In genomic region chr16:80029381-80029630, GRCh38 we compare ENCODE assay signal across 22 cellular contexts.
"Had no signal": no experiment of that assay in that cellular context is flagged by ENCODE, and none has a peak within 500 bp of the region (broad histone marks: within the 10 kb centered on the region; RNA-seq: fewer than 3 reads in every experiment).

No MANE protein-coding gene starts in this region.

- H3K4me1 ChIP-seq: pancreas, right atrium auricular region, thyroid gland had no signal

- H3K36me3 ChIP-seq: esophagus muscularis mucosa, pancreas, right atrium auricular region, stomach, thyroid gland, vagina had no signal

- H3K4me3 ChIP-seq: esophagus muscularis mucosa, lung, mucosa of descending colon, pancreas, right atrium auricular region, stomach, thyroid gland, vagina had no signal

- FAIRE-seq: frontal cortex, pancreas had no signal

- H3K4me3 Mint-ChIP-seq: memory B cell; mesothelial cell of epicardium; naive B cell; stimulated activated effector memory CD8-positive, alpha-beta T cell treated with anti-CD3 and anti-CD28 coated beads, Interleukin-12 subunit alpha, Interleukin-12 subunit beta, amount 100 ng/mL, for 72 hours had no signal

- H3K27ac Mint-ChIP-seq: memory B cell; mesothelial cell of epicardium; naive B cell; stimulated activated effector memory CD8-positive, alpha-beta T cell treated with anti-CD3 and anti-CD28 coated beads, Interleukin-12 subunit alpha, Interleukin-12 subunit beta, amount 100 ng/mL, for 72 hours had no signal

- H3K27ac ChIP-seq: esophagus muscularis mucosa, pancreas, right atrium auricular region, stomach, thyroid gland, vagina had no signal

- ATAC-seq: mucosa of descending colon; pancreas; sciatic nerve; stimulated activated effector memory CD8-positive, alpha-beta T cell treated with anti-CD3 and anti-CD28 coated beads, Interleukin-12 subunit alpha, Interleukin-12 subunit beta, amount 100 ng/mL, for 72 hours had no signal

- DNase-seq: cerebellar nuclear complex; cortex of kidney; effector CD4-positive, alpha-beta T cell; mucosa of descending colon; naive B cell; occipital lobe; pancreas; stimulated activated CD4-positive, alpha-beta T cell treated with anti-CD3 and anti-CD28 coated beads, Interleukin-2, amount 100 ng/mL, for 24 hours; stimulated activated CD4-positive, alpha-beta T cell treated with anti-CD3 and anti-CD28 coated beads, Interleukin-4, amount 100 ng/mL, for 24 hours; stimulated activated naive CD4-positive, alpha-beta T cell treated with Interleukin-2 at 50 U/mL for 16 hours; stomach; thyroid gland; trophoblast cell had no signal

- H3K9me3 ChIP-seq: mucosa of descending colon, pancreas, thyroid gland, vagina had no signal

- H3K27me3 ChIP-seq: esophagus muscularis mucosa, pancreas, right atrium auricular region, stomach, thyroid gland, vagina had no signal

- H3K36me3 Mint-ChIP-seq: memory B cell; mesothelial cell of epicardium; stimulated activated effector memory CD8-positive, alpha-beta T cell treated with anti-CD3 and anti-CD28 coated beads, Interleukin-12 subunit alpha, Interleukin-12 subunit beta, amount 100 ng/mL, for 72 hours had no signal
